ENCODE assay signal across 30 cellular contexts in the genomic region with DNA sequence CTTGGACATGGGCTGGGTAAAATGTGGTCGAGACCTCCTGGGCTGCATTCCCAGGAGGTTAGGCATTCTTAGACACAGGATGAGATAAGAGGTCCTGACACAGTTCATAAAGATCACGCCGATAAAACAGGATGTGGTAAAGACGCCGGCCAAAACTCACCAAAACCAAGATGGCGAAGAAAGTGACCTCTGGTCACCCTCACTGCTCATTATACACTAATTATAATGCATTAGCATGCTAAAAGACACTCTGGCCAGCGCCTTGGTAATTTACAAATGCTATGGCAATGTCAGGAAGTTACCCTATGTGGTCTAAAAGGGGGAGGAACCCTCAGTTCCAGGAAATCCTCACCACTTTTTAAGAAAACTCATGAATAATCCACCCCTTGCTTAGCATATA.
"Had no signal": no experiment of that assay in that cellular context is flagged by ENCODE, and none has a peak within 500 bp of the region (broad histone marks: within the 10 kb centered on the region; RNA-seq: fewer than 3 reads in every experiment).

No MANE protein-coding gene starts in this region.

- FAIRE-seq: colon, endometrium, frontal cortex, islet of Langerhans had no signal

- H3K27ac ChIP-seq: epithelial cell of prostate, neutrophil, right lobe of liver, thoracic aorta, uterus, WERI-Rb-1 had no signal

- H3K9me3 Mint-ChIP-seq: stimulated activated effector memory CD8-positive, alpha-beta T cell treated with anti-CD3 and anti-CD28 coated beads, Interleukin-12 subunit alpha, Interleukin-12 subunit beta, amount 100 ng/mL, for 72 hours had no signal

- H3K9me3 ChIP-seq: neutrophil, thoracic aorta, uterus had no signal

- DNase-seq: activated CD4-positive, alpha-beta memory T cell treated with anti-CD3 and anti-CD28 coated beads for 36 hours; activated CD4-positive, alpha-beta T cell treated with anti-CD3 and anti-CD28 coated beads, Interleukin-2, amount 10 ng/mL, durations not matched to agents 24 days and 14 days; activated CD4-positive, CD25-positive, alpha-beta regulatory T cell treated with anti-CD3 and anti-CD28 coated beads, Interleukin-2, amount 50 U/mL, for 72 hours; activated CD8-positive, alpha-beta memory T cell treated with anti-CD3 and anti-CD28 coated beads, Interleukin-2, amount 50 U/mL, for 4 hours; activated gamma-delta T cell treated with Interleukin-2 at 50 U/mL for 16 hours; activated naive CD8-positive, alpha-beta T cell treated with anti-CD3 and anti-CD28 coated beads, Interleukin-2, amount 50 U/mL, for 24 hours; activated T-cell treated with anti-CD3 and anti-CD28 coated beads, Interleukin-2, amount 50 U/mL, for 1 hour; amygdala; dermis blood vessel endothelial cell; effector CD8-positive, alpha-beta T cell; glutamatergic neuron; left ventricle myocardium superior; mucosa of descending colon; nephron progenitor cell; right lobe of liver; stimulated activated CD4-positive, alpha-beta T cell treated with anti-CD3 and anti-CD28 coated beads, Interleukin-4, amount 100 ng/mL, for 24 hours; T-helper 1 cell; uterus; WERI-Rb-1 had no signal

- H3K36me3 Mint-ChIP-seq: activated CD4-positive, alpha-beta memory T cell treated with anti-CD3 and anti-CD28 coated beads for 36 hours; activated naive CD4-positive, alpha-beta T cell treated with anti-CD3 and anti-CD28 coated beads, Interleukin-2, amount 50 U/mL, for 24 hours; stimulated activated effector memory CD8-positive, alpha-beta T cell treated with anti-CD3 and anti-CD28 coated beads, Interleukin-12 subunit alpha, Interleukin-12 subunit beta, amount 100 ng/mL, for 72 hours had no signal

- ATAC-seq: activated naive CD8-positive, alpha-beta T cell treated with anti-CD3 and anti-CD28 coated beads, Interleukin-2, amount 50 U/mL, for 24 hours; left ventricle myocardium superior; mucosa of descending colon; right lobe of liver; stimulated activated effector memory CD8-positive, alpha-beta T cell treated with anti-CD3 and anti-CD28 coated beads, Interleukin-12 subunit alpha, Interleukin-12 subunit beta, amount 100 ng/mL, for 72 hours had no signal

- H3K27me3 Mint-ChIP-seq: activated CD4-positive, alpha-beta memory T cell treated with anti-CD3 and anti-CD28 coated beads for 36 hours; activated CD4-positive, alpha-beta T cell treated with anti-CD3 and anti-CD28 coated beads, Interleukin-2, amount 10 ng/mL, durations not matched to agents 24 days and 14 days; activated naive CD4-positive, alpha-beta T cell treated with anti-CD3 and anti-CD28 coated beads, Interleukin-2, amount 50 U/mL, for 24 hours; activated naive CD8-positive, alpha-beta T cell treated with anti-CD3 and anti-CD28 coated beads, Interleukin-2, amount 50 U/mL, for 24 hours; stimulated activated naive CD8-positive, alpha-beta T cell treated with anti-CD3 and anti-CD28 coated beads, Interleukin-15, Interleukin-2, amounts not matched to agents 100 ng/mL and 50 ng/mL, for 24 hours had no signal

- H3K27ac Mint-ChIP-seq: activated CD4-positive, alpha-beta memory T cell treated with anti-CD3 and anti-CD28 coated beads for 36 hours; activated CD4-positive, alpha-beta T cell treated with anti-CD3 and anti-CD28 coated beads, Interleukin-2, amount 10 ng/mL, durations not matched to agents 24 days and 14 days; activated naive CD4-positive, alpha-beta T cell treated with anti-CD3 and anti-CD28 coated beads, Interleukin-2, amount 50 U/mL, for 24 hours; activated naive CD8-positive, alpha-beta T cell treated with anti-CD3 and anti-CD28 coated beads, Interleukin-2, amount 50 U/mL, for 24 hours; nephron progenitor cell; stimulated activated effector memory CD8-positive, alpha-beta T cell treated with anti-CD3 and anti-CD28 coated beads, Interleukin-12 subunit alpha, Interleukin-12 subunit beta, amount 100 ng/mL, for 72 hours; stimulated activated naive CD8-positive, alpha-beta T cell treated with anti-CD3 and anti-CD28 coated beads, Interleukin-15, Interleukin-2, amounts not matched to agents 100 ng/mL and 50 ng/mL, for 24 hours; T-helper 2 cell treated with Interferon-gamma antibody and Interleukin-4, amounts not matched to agents 5 μg/mL and 100 μg/mL, for 36 hours had no signal

- H3K4me3 Mint-ChIP-seq: activated CD4-positive, alpha-beta memory T cell treated with anti-CD3 and anti-CD28 coated beads for 36 hours; activated CD4-positive, alpha-beta T cell treated with anti-CD3 and anti-CD28 coated beads, Interleukin-2, amount 10 ng/mL, durations not matched to agents 24 days and 14 days; activated naive CD4-positive, alpha-beta T cell treated with anti-CD3 and anti-CD28 coated beads, Interleukin-2, amount 50 U/mL, for 24 hours; activated naive CD8-positive, alpha-beta T cell treated with anti-CD3 and anti-CD28 coated beads, Interleukin-2, amount 50 U/mL, for 24 hours; nephron progenitor cell; stimulated activated effector memory CD8-positive, alpha-beta T cell treated with anti-CD3 and anti-CD28 coated beads, Interleukin-12 subunit alpha, Interleukin-12 subunit beta, amount 100 ng/mL, for 72 hours; stimulated activated naive CD8-positive, alpha-beta T cell treated with anti-CD3 and anti-CD28 coated beads, Interleukin-15, Interleukin-2, amounts not matched to agents 100 ng/mL and 50 ng/mL, for 24 hours; T-helper 2 cell treated with Interferon-gamma antibody and Interleukin-4, amounts not matched to agents 5 μg/mL and 100 μg/mL, for 36 hours had no signal

- H3K4me3 ChIP-seq: mucosa of descending colon, right lobe of liver, thoracic aorta, uterus had no signal

- H3K36me3 ChIP-seq: neutrophil, right lobe of liver, thoracic aorta, uterus, WERI-Rb-1 had no signal

- H3K4me1 ChIP-seq: right lobe of liver, uterus had no signal

- H3K4me1 Mint-ChIP-seq: activated CD4-positive, alpha-beta T cell treated with anti-CD3 and anti-CD28 coated beads, Interleukin-2, amount 10 ng/mL, durations not matched to agents 24 days and 14 days; activated naive CD4-positive, alpha-beta T cell treated with anti-CD3 and anti-CD28 coated beads, Interleukin-2, amount 50 U/mL, for 24 hours; activated naive CD8-positive, alpha-beta T cell treated with anti-CD3 and anti-CD28 coated beads, Interleukin-2, amount 50 U/mL, for 24 hours; nephron progenitor cell; stimulated activated effector memory CD8-positive, alpha-beta T cell treated with anti-CD3 and anti-CD28 coated beads, Interleukin-12 subunit alpha, Interleukin-12 subunit beta, amount 100 ng/mL, for 72 hours had no signal

- H3K27me3 ChIP-seq: neutrophil, right lobe of liver, uterus had no signal
